In genomic region chr1:112743174-112744018, GRCh38 we compare ENCODE assay signal across 12 cellular contexts. TPM values are rescaled to one million over a fixed set of nuclear protein-coding genes. Genes with fewer than 3 reads are reported as not detected.
DNase-seq lines count a peak whose midpoint lies in the region; ATAC-seq and TF ChIP-seq lines count a peak whose summit lies in the region.
"Had no signal": no experiment of that assay in that cellular context is flagged by ENCODE, and none has a peak within 500 bp of the region (broad histone marks: within the 10 kb centered on the region; RNA-seq: fewer than 3 reads in every experiment).

No MANE protein-coding gene starts in this region.

- H3K79me2 ChIP-seq in Karpas-422 (ENCODE audit: low read length) = no peaks in the 10 kb centered on the region

- peaks cover 0 to 1% of the 10 kb centered on the region in 2 donors for H3K9me3 Mint-ChIP-seq in activated T-cell treated with anti-CD3 and anti-CD28 coated beads, Interleukin-2, amount 50 U/mL, for 72 hours
- H3K9me3 Mint-ChIP-seq in activated CD8-positive, alpha-beta memory T cell treated with anti-CD3 and anti-CD28 coated beads, Interleukin-2, amount 10 ng/mL, durations not matched to agents 7 days and 5 days (ENCODE audit: low read depth) = no peaks in the 10 kb centered on the region
- H3K9me3 Mint-ChIP-seq: activated naive CD8-positive, alpha-beta T cell treated with anti-CD3 and anti-CD28 coated beads, Interleukin-2, amount 50 U/mL, for 24 hours had no signal

- H3K4me1 ChIP-seq in colonic mucosa = peaks cover 8% of the 10 kb centered on the region
- peaks cover 10% of the 10 kb centered on the region for H3K4me1 ChIP-seq in stomach smooth muscle (ENCODE audit: control insufficient read depth, insufficient read depth, low read length)
- no peaks in the 10 kb centered on the region for H3K4me1 ChIP-seq in Karpas-422 (ENCODE audit: low read length)

- H3K27ac Mint-ChIP-seq in activated T-cell treated with anti-CD3 and anti-CD28 coated beads, Interleukin-2, amount 50 U/mL, for 72 hours = no peak overlapping the region
- no peak overlapping the region for H3K27ac Mint-ChIP-seq in activated CD8-positive, alpha-beta memory T cell treated with anti-CD3 and anti-CD28 coated beads, Interleukin-2, amount 10 ng/mL, durations not matched to agents 7 days and 5 days
- H3K27ac Mint-ChIP-seq: activated naive CD8-positive, alpha-beta T cell treated with anti-CD3 and anti-CD28 coated beads, Interleukin-2, amount 50 U/mL, for 24 hours had no signal

- H3K36me3 Mint-ChIP-seq in activated T-cell treated with anti-CD3 and anti-CD28 coated beads, Interleukin-2, amount 50 U/mL, for 72 hours (ENCODE audit: insufficient read depth in 2 of 2) = peaks cover 3% of the 10 kb centered on the region in 2 donors
- H3K36me3 Mint-ChIP-seq in activated CD8-positive, alpha-beta memory T cell treated with anti-CD3 and anti-CD28 coated beads, Interleukin-2, amount 10 ng/mL, durations not matched to agents 7 days and 5 days = no peaks in the 10 kb centered on the region

- CTCF ChIA-PET in activated CD8-positive, alpha-beta memory T cell treated with anti-CD3 and anti-CD28 coated beads, Interleukin-2, amount 10 ng/mL, durations not matched to agents 7 days and 5 days (lab: Charles Lee) = interaction anchor here (1.4 kb wide), 1 partner anchor 26 kb away, joined by 4 read pairs; no protein-coding TSS in a partner anchor

- no peak overlapping the region for H3K27ac ChIP-seq in colonic mucosa
- H3K27ac ChIP-seq in stomach smooth muscle (ENCODE audit: low read length) = no peak overlapping the region
- H3K27ac ChIP-seq in Karpas-422 (ENCODE audit: low read length) = no peak overlapping the region

- H3K27me3 ChIP-seq in colonic mucosa = peaks cover 28% of the 10 kb centered on the region
- H3K27me3 ChIP-seq in stomach smooth muscle (ENCODE audit: control insufficient read depth in 1 of 2, insufficient read depth in 2 of 2, low read length in 2 of 2) = peaks cover 20 to 31% of the 10 kb centered on the region in 2 donors
- H3K27me3 ChIP-seq in Karpas-422 (ENCODE audit: low read length) = no peaks in the 10 kb centered on the region

- H3K4me2 ChIP-seq in Karpas-422 (ENCODE audit: low read depth, low read length, poor library complexity, severe bottlenecking) = no peak overlapping the region

- H3K27me3 Mint-ChIP-seq in activated T-cell treated with anti-CD3 and anti-CD28 coated beads, Interleukin-2, amount 50 U/mL, for 72 hours (ENCODE audit: low read depth) = peaks cover 77% of the 10 kb centered on the region
- peaks cover 77% of the 10 kb centered on the region for H3K27me3 Mint-ChIP-seq in activated CD8-positive, alpha-beta memory T cell treated with anti-CD3 and anti-CD28 coated beads, Interleukin-2, amount 10 ng/mL, durations not matched to agents 7 days and 5 days

- no peak overlapping the region for H3K9ac ChIP-seq in colonic mucosa (ENCODE audit: low read depth in 2 of 2, low read length in 2 of 2)
- H3K9ac ChIP-seq in stomach smooth muscle (ENCODE audit: low read length in 2 of 2) = no peak overlapping the region
- no peak overlapping the region for H3K9ac ChIP-seq in Karpas-422 (ENCODE audit: low read length)

- no peak for TF ChIP-seq CTCF in colonic mucosa (IDR thresholded peaks at IDR 0.05)

- no peak overlapping the region for H2AFZ ChIP-seq in Karpas-422 (ENCODE audit: low read length)

- peaks cover 6% of the 10 kb centered on the region for H3K4me1 Mint-ChIP-seq in activated T-cell treated with anti-CD3 and anti-CD28 coated beads, Interleukin-2, amount 50 U/mL, for 72 hours (ENCODE audit: low read depth)
- peaks cover 1% of the 10 kb centered on the region for H3K4me1 Mint-ChIP-seq in activated CD8-positive, alpha-beta memory T cell treated with anti-CD3 and anti-CD28 coated beads, Interleukin-2, amount 10 ng/mL, durations not matched to agents 7 days and 5 days

- ATAC-seq in activated T-cell treated with anti-CD3 and anti-CD28 coated beads, Interleukin-2, amount 50 U/mL, for 72 hours (replicated peaks in 1 of 2) = peak; percentile 7 to 15
- ATAC-seq in activated CD8-positive, alpha-beta memory T cell treated with anti-CD3 and anti-CD28 coated beads, Interleukin-2, amount 10 ng/mL, durations not matched to agents 7 days and 5 days = no peak

- DNase-seq in activated T-cell treated with anti-CD3 and anti-CD28 coated beads, Interleukin-2, amount 50 U/mL, for 72 hours = peak in 1 of 2 donors; percentile 4
- DNase-seq in activated T-cell treated with anti-CD3 and anti-CD28 coated beads for 4 hours (no peak), colonic mucosa (no peak), islet precursor cell (peak; percentile 54), Karpas-422 (no peak), NCI-H510A treated with DMSO at 0.1 percent for 48 hours (lab: John Stamatoyannopoulos, UW) (no peak)
- no peak for DNase-seq in activated CD8-positive, alpha-beta memory T cell treated with anti-CD3 and anti-CD28 coated beads, Interleukin-2, amount 10 ng/mL, durations not matched to agents 7 days and 5 days
- DNase-seq: ACHN; activated CD4-positive, CD25-positive, alpha-beta regulatory T cell; OCI-M1 had no signal

- intact Hi-C loops in colonic mucosa (cut with DNase I) = no loop called here

- H4K20me1 ChIP-seq in Karpas-422 (ENCODE audit: insufficient read depth, low read depth, low read length) = no peaks in the 10 kb centered on the region

- H3K4me3 ChIP-seq in colonic mucosa (peak overlapping the region; percentile 19), stomach smooth muscle (ENCODE audit: low read length in 2 of 2) (peak overlapping the region; percentile 40 to 59), Karpas-422 (ENCODE audit: low read length) (no peak overlapping the region)

- peak overlapping the region; percentile 31 to 54 for H3K4me3 Mint-ChIP-seq in activated T-cell treated with anti-CD3 and anti-CD28 coated beads, Interleukin-2, amount 50 U/mL, for 72 hours
- H3K4me3 Mint-ChIP-seq in activated CD8-positive, alpha-beta memory T cell treated with anti-CD3 and anti-CD28 coated beads, Interleukin-2, amount 10 ng/mL, durations not matched to agents 7 days and 5 days = no peak overlapping the region
- H3K4me3 Mint-ChIP-seq: activated naive CD8-positive, alpha-beta T cell treated with anti-CD3 and anti-CD28 coated beads, Interleukin-2, amount 50 U/mL, for 24 hours had no signal

- H3K36me3 ChIP-seq in colonic mucosa (no peaks in the 10 kb centered on the region), stomach smooth muscle (ENCODE audit: control insufficient read depth in 2 of 2, insufficient read depth in 2 of 2, low read length in 2 of 2) (no peaks in the 10 kb centered on the region), Karpas-422 (ENCODE audit: insufficient read depth, low read length) (no peaks in the 10 kb centered on the region)

- no peaks in the 10 kb centered on the region for H3K9me2 ChIP-seq in Karpas-422 (replicated peaks; ENCODE audit: insufficient read depth, low read length)

- H3K9me3 ChIP-seq in colonic mucosa = no peaks in the 10 kb centered on the region
- H3K9me3 ChIP-seq in stomach smooth muscle (ENCODE audit: control insufficient read depth in 2 of 2, low read length in 2 of 2) = no peaks in the 10 kb centered on the region
- no peaks in the 10 kb centered on the region for H3K9me3 ChIP-seq in Karpas-422 (ENCODE audit: low read length)

RNA-seq across cellular contexts. Expression of gene PPM1J, which starts 28.3 kb away (rescaled TPM):
- 1 to 10 TPM; 1.2 to 1.3 TPM for total RNA-seq in activated T-cell treated with anti-CD3 and anti-CD28 coated beads, Interleukin-2, amount 50 U/mL, for 72 hours
- 1 to 10 TPM in 1 of 2 donors, under 1 TPM in 1; 0.80 to 1.0 TPM for total RNA-seq in colonic mucosa
- total RNA-seq in Karpas-422 (2014; rRNA removed; shearing (Covaris generic); ENCODE audit: low replicate concordance) = not detected in 2 replicates
- under 1 TPM in 1 of 2 experiments, not detected in 1; 0.26 TPM for total RNA-seq in activated CD8-positive, alpha-beta memory T cell treated with anti-CD3 and anti-CD28 coated beads, Interleukin-2, amount 10 ng/mL, durations not matched to agents 7 days and 5 days

RNA-seq across cellular contexts. Expression of gene RHOC, which starts 36.5 kb away (rescaled TPM):
- total RNA-seq in activated T-cell treated with anti-CD3 and anti-CD28 coated beads, Interleukin-2, amount 50 U/mL, for 72 hours = 10 to 100 TPM; 45.7 to 54.4 TPM
- 100 to 1,000 TPM; 327 to 451 TPM for total RNA-seq in colonic mucosa
- total RNA-seq in Karpas-422 (2014; rRNA removed; shearing (Covaris generic); ENCODE audit: low replicate concordance) = 16.5 and 38.6 TPM in 2 replicates
- 100 to 1,000 TPM; 105 to 130 TPM for total RNA-seq in activated CD8-positive, alpha-beta memory T cell treated with anti-CD3 and anti-CD28 coated beads, Interleukin-2, amount 10 ng/mL, durations not matched to agents 7 days and 5 days
